Comparison of ENCODE assay signal across 7 cellular contexts in the genomic region with DNA sequence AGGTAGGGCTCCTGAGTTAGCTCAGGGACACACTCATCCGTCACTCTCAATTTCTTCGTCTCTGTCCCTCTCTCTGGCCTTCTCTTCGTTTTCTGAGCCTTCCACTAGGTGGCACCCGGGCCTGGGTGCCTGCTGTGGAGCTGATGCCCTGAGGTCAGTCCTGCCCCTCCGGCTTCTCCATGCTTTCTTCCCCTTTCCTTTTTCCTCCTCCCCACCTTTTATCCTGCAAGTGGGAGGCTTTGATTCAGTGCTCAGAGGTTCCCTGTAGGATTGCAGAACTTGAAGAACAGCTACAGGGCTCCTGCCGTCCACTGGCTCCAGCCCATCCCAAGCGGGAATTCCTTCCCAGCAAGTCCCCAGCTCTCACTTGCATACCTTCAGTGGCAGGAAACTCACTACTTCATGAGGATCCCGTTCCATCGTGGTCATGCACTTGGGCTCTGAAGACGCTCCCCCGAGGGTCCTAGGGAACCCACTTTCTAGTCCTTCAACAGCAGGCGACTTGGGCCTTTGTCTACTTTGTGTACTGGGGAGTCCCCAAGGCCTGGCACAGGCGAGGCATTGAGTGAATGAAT. TPM values are rescaled to one million over a fixed set of nuclear protein-coding genes. Genes with fewer than 3 reads are reported as not detected.
A peak's percentile ranks its signal among the peaks of the same experiment; 100 is the strongest.
DNase-seq lines count a peak whose midpoint lies in the region; ATAC-seq, FAIRE-seq and TF ChIP-seq lines count a peak whose summit lies in the region.

No MANE protein-coding gene starts in this region.

- no TSS peak for BruUV-seq in K562 (replicated peaks; lab: Mats Ljungman, UMichigan)

- H3K27ac ChIP-seq in K562 (ENCODE audit: extremely low read depth, low read depth, low read length) = no peak overlapping the region

- TF ChIP-seq CTCF in GM12875 (IDR thresholded peaks at IDR 0.05; ENCODE audit: borderline replicate concordance, insufficient read depth, low read depth, low read length) (peak; percentile 86), K562 (IDR thresholded peaks at IDR 0.05 in 2 of 3, conservative IDR thresholded peaks at IDR 0.05 in 1 of 3; ENCODE audit: insufficient read depth in 2 of 3, low read depth in 1 of 3, low read length in 3 of 3) (peak; percentile 90 to 97 (median 96))

- H3K79me2 ChIP-seq in K562 (ENCODE audit: control insufficient read depth, insufficient read depth, low read length) = no peaks in the 10 kb centered on the region

- H3K36me3 ChIP-seq in K562 (ENCODE audit: control insufficient read depth, insufficient read depth, low read length) = no peaks in the 10 kb centered on the region

- no peak overlapping the region; the same call in 1 of the 2 replicates for H3K4me2 ChIP-seq in K562 (ENCODE audit: insufficient read depth, low read length)

- peak; percentile 95 to 99 for TF ChIP-seq RAD21 in K562 (CRISPR knock-in tag; conservative IDR thresholded peaks at IDR 0.05 in 1 of 2, IDR thresholded peaks at IDR 0.05 in 1 of 2)

- DNase-seq in NCI-H2029 (lab: John Stamatoyannopoulos, UW) (peak; percentile 16), UCSD-AML1 (lab: John Stamatoyannopoulos, UW; ENCODE audit: unreplicated experiment) (peak; percentile 67), K562 (ENCODE audit: extremely low read depth in 1 of 4, low spot score in 3 of 4) (peak; percentile 69 to 81 (median 75)), iPS-NIHi11 (ENCODE audit: low spot score) (peak; percentile 89)
- DNase-seq in stimulated activated CD4-positive, alpha-beta T cell treated with anti-CD3 and anti-CD28 coated beads, Interleukin-12 subunit alpha, Interleukin-12 subunit beta, amount 100 ng/mL, for 4 hours = peak; percentile 55

- CTCF ChIA-PET in K562 (lab: Yijun Ruan, JAX; ENCODE audit: low intra/inter-chr PET ratio) = interaction anchor here (0.5 to 2.1 kb wide), 6 partner anchors 81 to 552 kb away, joined by 3 to 51 read pairs (median 4); no protein-coding TSS in a partner anchor

- ATAC-seq in K562 (peak; percentile 96), GM21786 (IDR thresholded peaks at IDR 0.05; ENCODE audit: unreplicated experiment) (no peak)

- 22% methylated on average over 13 of the region's 13 CpGs for WGBS in K562 (ENCODE audit: insufficient coverage, low coverage, missing lambda C conversion rate)

- no peaks in the 10 kb centered on the region; a peak in 2 of 5 replicates for H3K27me3 ChIP-seq in K562 (ENCODE audit: control insufficient read depth in 2 of 2, insufficient read depth in 2 of 2, low read length in 2 of 2)

- H3K9me1 ChIP-seq in K562 (ENCODE audit: control insufficient read depth, insufficient read depth, low read length) = no peaks in the 10 kb centered on the region

- peak; percentile 84 for FAIRE-seq in K562 (lab: Jason Lieb, UNC)

- POLR2A ChIA-PET in K562 (lab: Yijun Ruan, JAX) = interaction anchor here (0.6 to 2.0 kb wide), 17 partner anchors 9 to 1055 kb away, joined by 3 to 8 read pairs (median 4); no protein-coding TSS in a partner anchor

- no peak overlapping the region for H3K9ac ChIP-seq in K562 (ENCODE audit: insufficient read depth in 1 of 2, low read depth in 2 of 2, low read length in 2 of 2)

- H2AFZ ChIP-seq in K562 (ENCODE audit: low read depth, low read length) = peak overlapping the region; percentile 58

- intact Hi-C loops in K562 (cut with micrococcal nuclease) = loop anchor here (2.0 kb wide), 1 partner anchor 142 kb away; no protein-coding TSS in a partner anchor

- no peaks in the 10 kb centered on the region for H3K9me3 ChIP-seq in K562 (replicated peaks; ENCODE audit: control insufficient read depth, insufficient read depth, low read depth, low read length)

- in situ Hi-C loops in K562 (cut with MboI) = no loop called here

- H3K4me3 ChIP-seq in GM12875 (ENCODE audit: low read depth, low read length) (no peak overlapping the region), K562 (no peak overlapping the region)

- H3K4me1 ChIP-seq in K562 (replicated peaks in 1 of 2; ENCODE audit: control insufficient read depth in 2 of 2, insufficient read depth in 2 of 2, low read length in 2 of 2) = peaks cover 0 to 6% of the 10 kb centered on the region in 2 experiments; a peak in 3 of 5 replicates

- peak; percentile 15; the same call in 1 of the 2 replicates for TF ChIP-seq EP300 in K562 (IDR thresholded peaks at IDR 0.05; ENCODE audit: low read length)

- no peak for TF ChIP-seq POLR2A in K562 (conservative IDR thresholded peaks at IDR 0.05)

- H4K20me1 ChIP-seq in K562 (replicated peaks; ENCODE audit: control insufficient read depth, insufficient read depth, low read length) = no peaks in the 10 kb centered on the region

TF ChIP-seq in K562, 482 proteins besides CTCF, POLR2A, EP300 and RAD21 (continues in another document):
- TF ChIP-seq SMARCA4 (IDR thresholded peaks at IDR 0.05) (no peak), MECOM (CRISPR knock-in tag; IDR thresholded peaks at IDR 0.05) (no peak), SRF (CRISPR knock-in tag; IDR thresholded peaks at IDR 0.05) (no peak), ZNF3 (CRISPR knock-in tag; IDR thresholded peaks at IDR 0.05) (no peak), ZNF282 (CRISPR knock-in tag; IDR thresholded peaks at IDR 0.05) (no peak), HDGF (IDR thresholded peaks at IDR 0.05) (peak; percentile 93; the same call in 1 of the 2 replicates), ZNF23 (CRISPR knock-in tag; IDR thresholded peaks at IDR 0.05) (no peak), HDAC2 (IDR thresholded peaks at IDR 0.05) (no peak)
- TF ChIP-seq, protein P1, sequence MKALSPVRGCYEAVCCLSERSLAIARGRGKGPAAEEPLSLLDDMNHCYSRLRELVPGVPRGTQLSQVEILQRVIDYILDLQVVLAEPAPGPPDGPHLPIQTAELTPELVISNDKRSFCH (CRISPR knock-in tag; IDR thresholded peaks at IDR 0.05) = no peak
- TF ChIP-seq, protein P1 (tag; IDR thresholded peaks at IDR 0.05) = no peak
- TF ChIP-seq, protein P2, sequence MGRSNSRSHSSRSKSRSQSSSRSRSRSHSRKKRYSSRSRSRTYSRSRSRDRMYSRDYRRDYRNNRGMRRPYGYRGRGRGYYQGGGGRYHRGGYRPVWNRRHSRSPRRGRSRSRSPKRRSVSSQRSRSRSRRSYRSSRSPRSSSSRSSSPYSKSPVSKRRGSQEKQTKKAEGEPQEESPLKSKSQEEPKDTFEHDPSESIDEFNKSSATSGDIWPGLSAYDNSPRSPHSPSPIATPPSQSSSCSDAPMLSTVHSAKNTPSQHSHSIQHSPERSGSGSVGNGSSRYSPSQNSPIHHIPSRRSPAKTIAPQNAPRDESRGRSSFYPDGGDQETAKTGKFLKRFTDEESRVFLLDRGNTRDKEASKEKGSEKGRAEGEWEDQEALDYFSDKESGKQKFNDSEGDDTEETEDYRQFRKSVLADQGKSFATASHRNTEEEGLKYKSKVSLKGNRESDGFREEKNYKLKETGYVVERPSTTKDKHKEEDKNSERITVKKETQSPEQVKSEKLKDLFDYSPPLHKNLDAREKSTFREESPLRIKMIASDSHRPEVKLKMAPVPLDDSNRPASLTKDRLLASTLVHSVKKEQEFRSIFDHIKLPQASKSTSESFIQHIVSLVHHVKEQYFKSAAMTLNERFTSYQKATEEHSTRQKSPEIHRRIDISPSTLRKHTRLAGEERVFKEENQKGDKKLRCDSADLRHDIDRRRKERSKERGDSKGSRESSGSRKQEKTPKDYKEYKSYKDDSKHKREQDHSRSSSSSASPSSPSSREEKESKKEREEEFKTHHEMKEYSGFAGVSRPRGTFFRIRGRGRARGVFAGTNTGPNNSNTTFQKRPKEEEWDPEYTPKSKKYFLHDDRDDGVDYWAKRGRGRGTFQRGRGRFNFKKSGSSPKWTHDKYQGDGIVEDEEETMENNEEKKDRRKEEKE (IDR thresholded peaks at IDR 0.05; ENCODE audit: borderline replicate concordance in 1 of 2, control insufficient read depth in 1 of 2, low read depth in 2 of 2, low read length in 1 of 2) = no peak

RNA-seq across cellular contexts. Expression of a gene that starts 45.6 kb away (rescaled TPM):
- total RNA-seq in K562 (2011; cell fraction: chromatin; rRNA removed; ENCODE audit: low replicate concordance) = 217 and 656 TPM in 2 replicates
- 132 and 167 TPM in 2 replicates for total RNA-seq in K562 (2011; cell fraction: nucleolus; rRNA removed)
- total RNA-seq in K562 (2011; cell fraction: nucleoplasm; rRNA removed) = 277 and 407 TPM in 2 replicates
- total RNA-seq in K562 (2014; rRNA removed) (54.5 and 59.4 TPM in 2 replicates), K562 (2014; rRNA removed; fragmentation: Illumina TruSeq; extraction: Trizol) (81.0 and 89.6 TPM in 2 replicates), K562 (2015; rRNA removed; fragmentation: Illumina TruSeq; extraction: Trizol) (86.4 and 86.7 TPM in 2 replicates), K562 (2021) (200 and 225 TPM in 2 replicates)
- polyA plus RNA-seq in K562 (2011; rRNA removed) (76.5 and 152 TPM in 2 replicates), K562 (2014; fragmentation: Illumina TruSeq; extraction: Trizol) (152 and 179 TPM in 2 replicates), K562 (2014; fragmentation: Nextera tagmentation; extraction: Ambion mirVana) (100 to 1,000 TPM; 115 to 268 TPM), K562 (2014; rRNA removed) (112 and 141 TPM in 2 replicates)
- polyA plus RNA-seq in K562 (2011; cell fraction: cytosol; rRNA removed) = 38.3 and 58.6 TPM in 2 replicates
- 322 and 323 TPM in 2 replicates for polyA plus RNA-seq in K562 (2011; cell fraction: nucleus; rRNA removed)
- polyA plus RNA-seq in K562 (2012) = 92.3 and 93.9 TPM in 2 replicates
- 132 and 178 TPM in 2 replicates for polyA minus RNA-seq in K562 (2011; rRNA and poly(A)+ RNA removed)
- 73.1 and 83.0 TPM in 2 replicates for polyA minus RNA-seq in K562 (2011; cell fraction: cytosol; rRNA and poly(A)+ RNA removed)
- 176 and 371 TPM in 2 replicates for polyA minus RNA-seq in K562 (2011; cell fraction: nucleus; rRNA and poly(A)+ RNA removed)

RNA-seq across cellular contexts. Expression of a gene that starts 56.5 kb away (rescaled TPM):
- total RNA-seq in K562 (2011; cell fraction: chromatin; rRNA removed; ENCODE audit: low replicate concordance) = 12.8 and 26.9 TPM in 2 replicates
- 9.8 and 13.6 TPM in 2 replicates for total RNA-seq in K562 (2011; cell fraction: nucleolus; rRNA removed)
- 20.3 and 22.9 TPM in 2 replicates for total RNA-seq in K562 (2011; cell fraction: nucleoplasm; rRNA removed)
- 31.8 and 34.6 TPM in 2 replicates for total RNA-seq in K562 (2014; rRNA removed)
- 58.3 and 71.7 TPM in 2 replicates for total RNA-seq in K562 (2014; rRNA removed; fragmentation: Illumina TruSeq; extraction: Trizol)
- total RNA-seq in K562 (2015; rRNA removed; fragmentation: Illumina TruSeq; extraction: Trizol) = 35.6 and 39.1 TPM in 2 replicates
- total RNA-seq in K562 (2021) = 64.5 and 67.5 TPM in 2 replicates
- polyA plus RNA-seq in K562 (2011; rRNA removed) = 21.0 and 22.9 TPM in 2 replicates
- 7.4 and 14.6 TPM in 2 replicates for polyA plus RNA-seq in K562 (2011; cell fraction: cytosol; rRNA removed)
- 6.9 and 12.6 TPM in 2 replicates for polyA plus RNA-seq in K562 (2011; cell fraction: nucleus; rRNA removed)
- 37.3 and 89.5 TPM in 2 replicates for polyA plus RNA-seq in K562 (2012)
- polyA plus RNA-seq in K562 (2014; fragmentation: Illumina TruSeq; extraction: Trizol) = 52.6 and 58.3 TPM in 2 replicates
- 10 to 100 TPM; 16.0 to 18.9 TPM for polyA plus RNA-seq in K562 (2014; fragmentation: Nextera tagmentation; extraction: Ambion mirVana)
- polyA plus RNA-seq in K562 (2014; rRNA removed) = 33.8 and 38.4 TPM in 2 replicates
- polyA minus RNA-seq in K562 (2011; rRNA and poly(A)+ RNA removed) = 15.9 and 25.4 TPM in 2 replicates
- 13.6 and 16.5 TPM in 2 replicates for polyA minus RNA-seq in K562 (2011; cell fraction: cytosol; rRNA and poly(A)+ RNA removed)
- polyA minus RNA-seq in K562 (2011; cell fraction: nucleus; rRNA and poly(A)+ RNA removed) = 8.1 and 16.3 TPM in 2 replicates

Comparison
In these comparisons a context has a peak if more than half of its experiments do, and no peak if none do; other contexts are left out.
1. DNase-seq: peak in every context shown above with its lines; median percentile 89 in iPS-NIHi11; 75 in K562; 67 in UCSD-AML1; 55 in stimulated activated CD4-positive, alpha-beta T cell treated with anti-CD3 and anti-CD28 coated beads, Interleukin-12 subunit alpha, Interleukin-12 subunit beta, amount 100 ng/mL, for 4 hours; 16 in NCI-H2029.